In the genomic region with DNA sequence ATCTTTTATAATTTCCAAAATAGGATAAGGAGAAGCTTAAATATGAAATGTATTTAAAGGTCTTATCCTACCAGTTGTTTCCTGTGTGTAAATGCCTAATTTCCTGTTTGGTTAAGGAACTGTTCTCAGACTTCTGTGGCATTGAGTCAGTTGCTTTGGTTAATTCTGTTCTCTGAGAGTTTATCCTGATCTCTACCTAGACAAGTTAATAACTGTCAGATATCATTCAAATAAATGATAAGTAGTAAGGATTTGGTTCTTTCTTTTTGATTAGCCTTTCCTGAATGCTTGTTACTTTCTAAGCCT, we compare ENCODE assay signal across 13 cellular contexts. TPM values are rescaled to one million over a fixed set of nuclear protein-coding genes. Genes with fewer than 3 reads are reported as not detected.
A peak's percentile ranks its signal among the peaks of the same experiment; 100 is the strongest.
DNase-seq lines count a peak whose midpoint lies in the region; ATAC-seq and TF ChIP-seq lines count a peak whose summit lies in the region.
"Had no signal": no experiment of that assay in that cellular context is flagged by ENCODE, and none has a peak within 500 bp of the region (broad histone marks: within the 10 kb centered on the region; RNA-seq: fewer than 3 reads in every experiment).

No MANE protein-coding gene starts in this region.

- no peak for TF ChIP-seq CTCF in left ventricle myocardium inferior (IDR thresholded peaks at IDR 0.05; ENCODE audit: borderline replicate concordance)
- no peak for TF ChIP-seq CTCF in esophagus muscularis mucosa (IDR thresholded peaks at IDR 0.05)
- no peak for TF ChIP-seq CTCF in upper lobe of left lung (IDR thresholded peaks at IDR 0.05)

- H3K9ac ChIP-seq in SK-N-MC (ENCODE audit: insufficient read length) = peak overlapping the region; percentile 20

- DNase-seq in left ventricle myocardium inferior (no peak), cardiac septum (ENCODE audit: low spot score) (no peak), SK-N-MC (ENCODE audit: low read depth, low spot score) (no peak), esophagus muscularis mucosa (ENCODE audit: extremely low spot score) (no peak), upper lobe of left lung (no peak), SW 1271 (lab: John Stamatoyannopoulos, UW) (no peak), NCI-H82 treated with DMSO at 0.1 percent for 48 hours (lab: John Stamatoyannopoulos, UW; ENCODE audit: unreplicated experiment) (no peak)
- DNase-seq: activated T-cell treated with anti-CD3 and anti-CD28 coated beads, Interleukin-2, amount 50 U/mL, for 4 hours; cortex of kidney; T1000 had no signal

- H3K9me3 ChIP-seq in left ventricle myocardium inferior (replicated peaks) (no peaks in the 10 kb centered on the region), SK-N-MC (ENCODE audit: low read depth, low read length) (no peaks in the 10 kb centered on the region), esophagus muscularis mucosa (no peaks in the 10 kb centered on the region), upper lobe of left lung (no peaks in the 10 kb centered on the region)

- H3K36me3 ChIP-seq in left ventricle myocardium inferior (peaks cover 72% of the 10 kb centered on the region), SK-N-MC (ENCODE audit: insufficient read depth, low read length) (peaks cover 75% of the 10 kb centered on the region), esophagus muscularis mucosa (peaks cover 59 to 71% (median 64%) of the 10 kb centered on the region in 4 donors), upper lobe of left lung (peaks cover 16 to 70% (median 64%) of the 10 kb centered on the region in 4 donors)

- intact Hi-C loops in left ventricle myocardium inferior (cut with micrococcal nuclease) = loop anchor here (5.0 kb wide), 1 partner anchor 59 kb away; the partner anchor contains the start of gene SELENOH
- intact Hi-C loops in cardiac septum (cut with DNase I) = loop anchor here (2.0 kb wide), 1 partner anchor 38 kb away; no protein-coding TSS in a partner anchor
- intact Hi-C loops in esophagus muscularis mucosa (cut with DNase I) = loop anchor here (10.0 kb wide), 1 partner anchor 724 kb away; no protein-coding TSS in a partner anchor

- TF ChIP-seq EP300 in esophagus muscularis mucosa (IDR thresholded peaks at IDR 0.05) (no peak), upper lobe of left lung (IDR thresholded peaks at IDR 0.05) (no peak)

- H3K4me3 ChIP-seq in left ventricle myocardium inferior = peak overlapping the region; percentile 5
- no peak overlapping the region for H3K4me3 ChIP-seq in SK-N-MC
- no peak overlapping the region for H3K4me3 ChIP-seq in esophagus muscularis mucosa
- H3K4me3 ChIP-seq in upper lobe of left lung = no peak overlapping the region

- H3K27me3 ChIP-seq in left ventricle myocardium inferior (ENCODE audit: low read depth) (no peaks in the 10 kb centered on the region), esophagus muscularis mucosa (no peaks in the 10 kb centered on the region), upper lobe of left lung (no peaks in the 10 kb centered on the region)

- H3K27ac ChIP-seq in left ventricle myocardium inferior (replicated peaks) (peak overlapping the region; percentile 84), SK-N-MC (no peak overlapping the region), esophagus muscularis mucosa (replicated peaks in 1 of 4) (peak overlapping the region; percentile 8 to 78 (median 68)), upper lobe of left lung (peak overlapping the region in 3 of 4 donors; percentile 5 to 62 (median 58))
- H3K27ac ChIP-seq: HL-60 had no signal

- no peak for ATAC-seq in upper lobe of left lung (ENCODE audit: low FRiP score in 2 of 2)
- ATAC-seq in GM18909 (IDR thresholded peaks at IDR 0.05; ENCODE audit: poor library complexity, unreplicated experiment) = no peak

- no peak for TF ChIP-seq POLR2A in esophagus muscularis mucosa (IDR thresholded peaks at IDR 0.05; ENCODE audit: low read depth)
- TF ChIP-seq POLR2A in upper lobe of left lung (IDR thresholded peaks at IDR 0.05) = no peak

- peaks cover 82% of the 10 kb centered on the region for H3K4me1 ChIP-seq in left ventricle myocardium inferior
- peaks cover 37 to 64% (median 49%) of the 10 kb centered on the region in 4 donors for H3K4me1 ChIP-seq in esophagus muscularis mucosa
- peaks cover 30 to 54% (median 43%) of the 10 kb centered on the region in 4 donors for H3K4me1 ChIP-seq in upper lobe of left lung

RNA-seq across cellular contexts. Expression of gene CTNND1, which starts 39.5 kb away (rescaled TPM):
- total RNA-seq in left ventricle myocardium inferior (58.9 TPM), cardiac septum (73.8 TPM), esophagus muscularis mucosa (100 to 1,000 TPM in 1 of 4 donors, 10 to 100 TPM in 3; 78.1 to 101 (median 89.5) TPM), upper lobe of left lung (100 to 1,000 TPM; 136 to 232 (median 214) TPM)

RNA-seq across cellular contexts. Expression of gene BTBD18, which starts 49.5 kb away (rescaled TPM):
- not detected for total RNA-seq in left ventricle myocardium inferior
- not detected for total RNA-seq in cardiac septum
- not detected for total RNA-seq in esophagus muscularis mucosa
- total RNA-seq in upper lobe of left lung = not detected
- total RNA-seq: activated T-cell treated with anti-CD3 and anti-CD28 coated beads, Interleukin-2, amount 50 U/mL, for 4 hours; skeletal muscle tissue had no signal

RNA-seq across cellular contexts. Expression of gene SELENOH, which starts 59.8 kb away (rescaled TPM):
- total RNA-seq in left ventricle myocardium inferior = 78.8 TPM
- total RNA-seq in cardiac septum = 85.5 TPM
- 100 to 1,000 TPM in 1 of 4 donors, 10 to 100 TPM in 3; 71.4 to 109 (median 82.6) TPM for total RNA-seq in esophagus muscularis mucosa
- total RNA-seq in upper lobe of left lung = 100 to 1,000 TPM in 5 of 6 donors, 10 to 100 TPM in 1; 56.6 to 138 (median 120) TPM
